In the genomic region with DNA sequence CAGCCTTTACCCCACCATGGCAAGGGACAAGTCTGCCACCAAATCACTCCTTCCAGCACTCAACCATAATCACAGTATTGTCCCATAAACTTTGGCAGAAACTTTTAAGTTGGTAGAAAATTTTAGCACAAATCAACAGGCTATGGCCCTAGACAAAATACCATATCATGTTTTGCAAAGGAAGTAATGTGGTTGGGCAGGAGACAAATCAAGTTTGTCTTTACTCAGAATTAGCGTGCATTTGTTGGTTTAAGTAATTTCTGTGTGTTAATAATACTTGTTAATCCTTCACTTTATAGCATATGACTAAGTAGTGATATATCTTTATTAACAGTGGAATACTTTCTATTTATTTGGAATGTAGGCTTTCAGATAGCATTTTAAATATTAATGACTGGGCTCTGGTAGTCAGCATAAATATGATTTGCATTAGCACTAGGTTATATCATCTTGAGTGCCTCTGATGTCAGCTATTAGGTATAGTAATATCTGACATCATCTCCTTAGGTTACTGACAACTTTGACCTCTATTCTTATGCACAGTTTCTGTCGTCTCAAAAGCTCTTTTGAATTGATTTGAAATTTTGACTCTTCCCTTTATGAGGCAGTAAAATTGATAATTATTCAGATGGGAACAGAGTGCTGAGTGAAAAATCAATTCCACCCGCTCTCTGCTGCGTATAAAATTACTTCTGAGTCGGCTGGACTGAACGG, we compare ENCODE assay signal across 20 cellular contexts. TPM values are rescaled to one million over a fixed set of nuclear protein-coding genes. Genes with fewer than 3 reads are reported as not detected.
DNase-seq lines count a peak whose midpoint lies in the region; ATAC-seq and TF ChIP-seq lines count a peak whose summit lies in the region.
"Had no signal": no experiment of that assay in that cellular context is flagged by ENCODE, and none has a peak within 500 bp of the region (broad histone marks: within the 10 kb centered on the region; RNA-seq: fewer than 3 reads in every experiment).

No MANE protein-coding gene starts in this region.

- peaks cover 6% of the 10 kb centered on the region for H3K9me3 Mint-ChIP-seq in glutamatergic neuron (ENCODE audit: unreplicated experiment)

- H3K4me1 ChIP-seq in GM23248 (ENCODE audit: insufficient read depth): peaks cover 38% of the 10 kb centered on the region
- H3K4me1 ChIP-seq in sigmoid colon: no peaks in the 10 kb centered on the region

- H3K27ac Mint-ChIP-seq in glutamatergic neuron (ENCODE audit: unreplicated experiment): peak overlapping the region; percentile 96
- H3K27ac Mint-ChIP-seq: CD8-positive, alpha-beta T cell had no signal

- no peaks in the 10 kb centered on the region for H3K79me2 ChIP-seq in GM23248 (ENCODE audit: insufficient read depth)

- H3K9ac ChIP-seq in GM23248: no peak overlapping the region
- H3K9ac ChIP-seq: BLaER1 treated with 17β-estradiol and CSF1 and Interleukin-3, amounts not matched to agents 10 nM and 100 nM; KMS-11 had no signal

- H3K4me2 ChIP-seq in GM23248 (ENCODE audit: unreplicated experiment): peak overlapping the region; percentile 56
- H3K4me2 ChIP-seq: BLaER1 treated with 17β-estradiol and CSF1 and Interleukin-3, amounts not matched to agents 10 nM and 100 nM; KMS-11 had no signal

- peaks cover 39% of the 10 kb centered on the region for H3K4me1 Mint-ChIP-seq in glutamatergic neuron (ENCODE audit: low read depth, unreplicated experiment)

- no peaks in the 10 kb centered on the region for H4K20me1 ChIP-seq in GM23248 (ENCODE audit: insufficient read depth)
- H4K20me1 ChIP-seq: BLaER1 treated with 17β-estradiol and CSF1 and Interleukin-3, amounts not matched to agents 10 nM and 100 nM had no signal

- peak overlapping the region; percentile 58 for H3K4me3 Mint-ChIP-seq in glutamatergic neuron (ENCODE audit: unreplicated experiment)
- H3K4me3 Mint-ChIP-seq: CD8-positive, alpha-beta T cell had no signal

- H3K27ac ChIP-seq in GM23248 (peak overlapping the region; percentile 83), sigmoid colon (no peak overlapping the region)
- H3K27ac ChIP-seq: BLaER1 treated with 17β-estradiol and CSF1 and Interleukin-3, amounts not matched to agents 10 nM and 100 nM; KMS-11 had no signal

- 58 to 62% methylated on average over 6 of the region's 6 CpGs for WGBS in GM23248 (ENCODE audit: low coverage in 1 of 2, low lambda C conversion rate in 2 of 2, missing lambda C conversion rate in 2 of 2), 2 experiments
- 88 to 89% methylated on average over 6 of the region's 6 CpGs for WGBS in sigmoid colon, 2 donors

- H3K27me3 ChIP-seq in GM23248 (replicated peaks; ENCODE audit: insufficient read depth) (no peaks in the 10 kb centered on the region), sigmoid colon (no peaks in the 10 kb centered on the region)
- H3K27me3 ChIP-seq: BLaER1 treated with 17β-estradiol and CSF1 and Interleukin-3, amounts not matched to agents 10 nM and 100 nM had no signal

- H3F3A ChIP-seq in GM23248 (ENCODE audit: insufficient read depth): peaks cover 31% of the 10 kb centered on the region

- DNase-seq in GM23248 (no peak), NCI-H146 treated with DMSO at 0.1 percent for 48 hours (lab: John Stamatoyannopoulos, UW; ENCODE audit: unreplicated experiment) (peak; percentile 51), glutamatergic neuron (no peak), sigmoid colon (no peak), DMS 273 treated with DMSO at 0.1 percent for 48 hours (lab: John Stamatoyannopoulos, UW) (no peak), hepatic stellate cell (ENCODE audit: low spot score) (no peak)
- DNase-seq: CD8-positive, alpha-beta T cell; GF-D8; H7; MV-4-11; NCI-H1105 treated with DMSO at 0.1 percent for 48 hours; NCI-H1694 treated with DMSO at 0.1 percent for 48 hours; NCI-H2081 treated with DMSO at 0.1 percent for 48 hours; NCI-H526; Right ventricle myocardium superior; SW 1271 had no signal

- peaks cover 5% of the 10 kb centered on the region for H3K27me3 Mint-ChIP-seq in glutamatergic neuron (ENCODE audit: unreplicated experiment)

- H3K9me2 ChIP-seq in GM23248 (ENCODE audit: insufficient read depth): no peaks in the 10 kb centered on the region

- 0 out of 2 replicates have a peak overlapping the region, but pooled peaks have one; percentile 12 for H2AFZ ChIP-seq in GM23248

- no peaks in the 10 kb centered on the region for H3K36me3 ChIP-seq in GM23248 (ENCODE audit: low read depth)
- H3K36me3 ChIP-seq in sigmoid colon: no peaks in the 10 kb centered on the region
- H3K36me3 ChIP-seq: BLaER1 treated with 17β-estradiol and CSF1 and Interleukin-3, amounts not matched to agents 10 nM and 100 nM had no signal

- TF ChIP-seq CTCF in glutamatergic neuron (IDR thresholded peaks at IDR 0.05; ENCODE audit: partially characterized antibody, unreplicated experiment) (no peak), sigmoid colon (IDR thresholded peaks at IDR 0.05) (no peak)

- H3K4me3 ChIP-seq in GM23248: no peak overlapping the region
- H3K4me3 ChIP-seq in sigmoid colon: no peak overlapping the region
- H3K4me3 ChIP-seq: BLaER1 treated with 17β-estradiol and CSF1 and Interleukin-3, amounts not matched to agents 10 nM and 100 nM had no signal

- TF ChIP-seq POLR2A in sigmoid colon (IDR thresholded peaks at IDR 0.05): no peak

- intact Hi-C loops in sigmoid colon (cut with DNase I): no loop called here

- in situ Hi-C loops in GM23248 (cut with MboI): no loop called here

- no peak for TF ChIP-seq EP300 in sigmoid colon (IDR thresholded peaks at IDR 0.05)

- H3K9me3 ChIP-seq in GM23248 (ENCODE audit: low read depth) (no peaks in the 10 kb centered on the region), sigmoid colon (no peaks in the 10 kb centered on the region)

- ATAC-seq in GM21737 (IDR thresholded peaks at IDR 0.05; ENCODE audit: unreplicated experiment): no peak
- ATAC-seq: CD8-positive, alpha-beta T cell had no signal

- peaks cover 5% of the 10 kb centered on the region for H3K36me3 Mint-ChIP-seq in glutamatergic neuron (ENCODE audit: unreplicated experiment)
- H3K36me3 Mint-ChIP-seq: CD8-positive, alpha-beta T cell had no signal

RNA-seq across cellular contexts. Expression of gene TLX3, which starts 40.2 kb away (rescaled TPM):
- total RNA-seq in GM23248 (2014; rRNA removed; shearing (Covaris generic)): not detected in 2 replicates
- not detected in 2 replicates for polyA plus RNA-seq in GM23248 (2016; fragmentation: Nextera tagmentation; extraction: Ambion mirVana)
- total RNA-seq in glutamatergic neuron (ENCODE audit: unreplicated experiment): 161 TPM
- not detected for total RNA-seq in sigmoid colon
- not detected for polyA plus RNA-seq in sigmoid colon
- total RNA-seq: CD8-positive, alpha-beta T cell; H7; Right ventricle myocardium superior; SK-MEL-5 had no signal

Comparison
In these comparisons a context has a peak if more than half of its experiments do, and no peak if none do; other contexts are left out.
1. RNA of gene TLX3, which starts 40.2 kb away (total RNA-seq): 161 TPM in glutamatergic neuron (single experiment); not detected in GM23248 and not detected in sigmoid colon; every median in the first group is over 100 times any median in the second.